ENCODE assay signal across 8 cellular contexts in genomic region chr11:6703247-6704063, GRCh38. TPM values are rescaled to one million over a fixed set of nuclear protein-coding genes. Genes with fewer than 3 reads are reported as not detected.
DNase-seq lines count a peak whose midpoint lies in the region; ATAC-seq and TF ChIP-seq lines count a peak whose summit lies in the region.

No MANE protein-coding gene starts in this region.

- no peak overlapping the region for H3K4me2 ChIP-seq in neuronal stem cell (ENCODE audit: insufficient read depth, low read length, poor library complexity, severe bottlenecking)

- H3K27ac ChIP-seq in neuronal stem cell (replicated peaks; ENCODE audit: low read length): no peak overlapping the region

- no peak overlapping the region for H3K14ac ChIP-seq in neuronal stem cell (ENCODE audit: low read length)

- no peaks in the 10 kb centered on the region for H3K36me3 Mint-ChIP-seq in WTC11

- H3K4ac ChIP-seq in neuronal stem cell (ENCODE audit: low read length): no peak overlapping the region

- no peak overlapping the region for H2BK15ac ChIP-seq in neuronal stem cell (ENCODE audit: low read length)

- ATAC-seq in WTC11 (peak; percentile 90), HG03280 (IDR thresholded peaks at IDR 0.05; ENCODE audit: unreplicated experiment) (no peak)

- no peak overlapping the region for H3K4me3 Mint-ChIP-seq in WTC11

- H3K9me3 Mint-ChIP-seq in WTC11: no peaks in the 10 kb centered on the region

- H3K4me1 Mint-ChIP-seq in WTC11: peaks cover 16% of the 10 kb centered on the region

- no peaks in the 10 kb centered on the region for H3K79me1 ChIP-seq in neuronal stem cell (ENCODE audit: low read depth, low read length)

- no peak overlapping the region for H3K23ac ChIP-seq in neuronal stem cell (ENCODE audit: low read depth, low read length, poor library complexity)

- H4K8ac ChIP-seq in neuronal stem cell (ENCODE audit: low read depth, low read length): no peak overlapping the region

- TF ChIP-seq CTCF in GM12864 (IDR thresholded peaks at IDR 0.05; ENCODE audit: low read depth, low read length, missing control alignments) (peak; percentile 48), WTC11 (IDR thresholded peaks at IDR 0.05) (0 out of 2 replicates have a peak, but pooled peaks have one; percentile 13), fibroblast of villous mesenchyme (IDR thresholded peaks at IDR 0.05; ENCODE audit: insufficient read depth, low read depth, low read length) (peak; percentile 74)

- no peaks in the 10 kb centered on the region for H3K36me3 ChIP-seq in neuronal stem cell (replicated peaks in 1 of 2; ENCODE audit: control insufficient read depth in 2 of 2, insufficient read depth in 2 of 2, low read length in 2 of 2)

- no peak overlapping the region for H3K18ac ChIP-seq in neuronal stem cell (ENCODE audit: low read length)

- no peak overlapping the region for H3K9ac ChIP-seq in neuronal stem cell (ENCODE audit: low read depth, low read length, poor library complexity)

- H3K27ac Mint-ChIP-seq in WTC11: no peak overlapping the region

- H3K27me3 Mint-ChIP-seq in WTC11 (ENCODE audit: low read depth): peaks cover 2% of the 10 kb centered on the region; the same call in 1 of the 2 replicates

- POLR2A ChIA-PET in WTC11 (lab: Charles Lee): no interaction called here

- no peaks in the 10 kb centered on the region for H3K9me3 ChIP-seq in neuronal stem cell (replicated peaks in 1 of 2; ENCODE audit: control insufficient read depth in 2 of 2, insufficient read depth in 1 of 2, low read depth in 1 of 2, low read length in 2 of 2)

- no CpG with 5 or more reads among the region's 2 CpGs for WGBS in neuronal stem cell (ENCODE audit: extremely low coverage in 2 of 2, insufficient read length in 2 of 2, insufficient replicate concordance in 1 of 2), 2 donors

- H2BK120ac ChIP-seq in neuronal stem cell (ENCODE audit: low read depth, low read length): no peak overlapping the region

- H2AFZ ChIP-seq in neuronal stem cell (ENCODE audit: low read length): peak overlapping the region; percentile 17

- CTCF ChIA-PET in WTC11 (lab: Charles Lee): interaction anchor here (0.6 to 3.2 kb wide), 6 partner anchors 15 to 324 kb away, joined by 3 to 32 read pairs (median 6); partner anchors contain the start of gene MRPL17

- H2AK5ac ChIP-seq in neuronal stem cell (ENCODE audit: low read depth, low read length): no peak overlapping the region

- DNase-seq in AG08396 (ENCODE audit: low spot score) (peak; percentile 68), GM12864 (ENCODE audit: low read depth) (no peak), NCI-H2029 (lab: John Stamatoyannopoulos, UW) (peak; percentile 18), WTC11 (ENCODE audit: low spot score) (peak; percentile 36), fibroblast of villous mesenchyme (ENCODE audit: low read depth) (peak; percentile 74), neuronal stem cell (ENCODE audit: low spot score) (peak; percentile 27), NCI-H1436 (lab: John Stamatoyannopoulos, UW) (no peak)

- H4K91ac ChIP-seq in neuronal stem cell (ENCODE audit: low read depth, low read length, poor library complexity): no peak overlapping the region

- H2BK5ac ChIP-seq in neuronal stem cell (ENCODE audit: low read length): no peak overlapping the region

- H2BK12ac ChIP-seq in neuronal stem cell (ENCODE audit: low read length): no peak overlapping the region

- H3K4me3 ChIP-seq in GM12864 (ENCODE audit: low read depth, low read length): no peak overlapping the region
- H3K4me3 ChIP-seq in fibroblast of villous mesenchyme (ENCODE audit: low read depth, low read length): no peak overlapping the region
- no peak overlapping the region for H3K4me3 ChIP-seq in neuronal stem cell (ENCODE audit: low read length in 2 of 2)

- H3K27me3 ChIP-seq in neuronal stem cell (ENCODE audit: control insufficient read depth in 3 of 3, insufficient read depth in 3 of 3, low read depth in 1 of 3, low read length in 3 of 3): no peaks in the 10 kb centered on the region

- peaks cover 2 to 4% of the 10 kb centered on the region in 2 donors for H3K4me1 ChIP-seq in neuronal stem cell (ENCODE audit: control insufficient read depth in 2 of 2, insufficient read depth in 1 of 2, low read depth in 1 of 2, low read length in 2 of 2)

TF ChIP-seq in WTC11, 78 proteins besides CTCF, POLR2A, EP300 and RAD21:
- TF ChIP-seq ATF6 (CRISPR knock-in tag; IDR thresholded peaks at IDR 0.05) (no peak), FOXK1 (CRISPR knock-in tag; IDR thresholded peaks at IDR 0.05) (no peak), ZNF512 (CRISPR knock-in tag; IDR thresholded peaks at IDR 0.05; ENCODE audit: borderline replicate concordance) (no peak), GRHL2 (CRISPR knock-in tag; IDR thresholded peaks at IDR 0.05; ENCODE audit: insufficient replicate concordance, severe bottlenecking) (no peak), FOXP4 (CRISPR knock-in tag; IDR thresholded peaks at IDR 0.05) (no peak)
TF ChIP-seq in WTC11: peak in this region for 0.

RNA-seq across cellular contexts. Expression of gene MRPL17, which starts 20.3 kb away (rescaled TPM):
- 68.1 to 77.1 TPM (median 70.1 TPM) in 3 replicates for total RNA-seq in WTC11 (2021)
- total RNA-seq in fibroblast of villous mesenchyme: 58.6 and 70.0 TPM in 2 replicates
- 32.4 TPM for polyA plus RNA-seq in neuronal stem cell (2013, experiment 1 of 2)
- 31.0 TPM for polyA plus RNA-seq in neuronal stem cell (2013, experiment 2 of 2)

RNA-seq across cellular contexts. Expression of gene DCHS1, which starts 47.8 kb away (rescaled TPM):
- total RNA-seq in WTC11 (2021) (11.5 to 14.2 TPM (median 12.6 TPM) in 3 replicates), fibroblast of villous mesenchyme (33.7 and 63.8 TPM in 2 replicates)
- polyA plus RNA-seq in neuronal stem cell (2013, experiment 1 of 2): 4.5 TPM
- 4.4 TPM for polyA plus RNA-seq in neuronal stem cell (2013, experiment 2 of 2)

Comparison
In these comparisons a context has a peak if more than half of its experiments do, and no peak if none do; other contexts are left out.
1. DNase-seq: peak in AG08396 (single experiment), NCI-H2029 (single experiment), WTC11 (single experiment), fibroblast of villous mesenchyme (single experiment) and neuronal stem cell (single experiment); none in GM12864 (single experiment) and NCI-H1436 (single experiment).
2. CTCF ChIP-seq: peak in every context shown above with its lines; median percentile 74 in fibroblast of villous mesenchyme; 48 in GM12864; 13 in WTC11.